21 cellular contexts compared by ENCODE assay signal in the genomic region with DNA sequence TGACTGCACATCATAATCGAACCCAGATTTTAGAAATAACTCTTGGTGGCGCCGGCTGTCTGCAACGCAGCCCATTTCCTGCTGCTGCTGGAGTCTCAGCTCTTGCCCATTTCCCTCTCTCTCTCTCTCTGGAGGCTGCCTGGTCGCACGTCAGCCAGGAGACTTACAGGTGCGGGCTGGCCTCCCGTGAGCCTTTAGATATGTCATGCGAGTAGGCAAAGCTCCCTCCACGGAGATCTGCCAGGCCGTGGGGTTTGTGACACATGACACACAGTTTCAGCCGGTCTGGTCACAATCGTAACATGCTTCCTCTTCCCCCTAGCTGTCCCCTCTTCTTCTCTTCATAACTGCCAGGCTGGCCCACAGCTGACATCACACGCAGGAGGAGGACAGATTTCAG.
DNase-seq lines count a peak whose midpoint lies in the region; ATAC-seq and TF ChIP-seq lines count a peak whose summit lies in the region.
"Had no signal": no experiment of that assay in that cellular context is flagged by ENCODE, and none has a peak within 500 bp of the region (broad histone marks: within the 10 kb centered on the region; RNA-seq: fewer than 3 reads in every experiment).

No MANE protein-coding gene starts in this region.

- no peaks in the 10 kb centered on the region for H3K36me3 ChIP-seq in BLaER1
- H3K36me3 ChIP-seq: right lobe of liver, SJSA1 had no signal

- no peaks in the 10 kb centered on the region for H3K27me3 ChIP-seq in BLaER1
- H3K27me3 ChIP-seq: right lobe of liver, SJSA1 had no signal

- H3K4me1 ChIP-seq in BLaER1 = peaks cover 5% of the 10 kb centered on the region; the same call in 1 of the 2 replicates
- H3K4me1 ChIP-seq: right lobe of liver, SJSA1 had no signal

- H3K36me3 Mint-ChIP-seq in glutamatergic neuron (ENCODE audit: unreplicated experiment) (no peaks in the 10 kb centered on the region), endothelial cell (ENCODE audit: low read depth, unreplicated experiment) (no peaks in the 10 kb centered on the region)
- H3K36me3 Mint-ChIP-seq in activated CD8-positive, alpha-beta T cell treated with anti-CD3 and anti-CD28 coated beads for 36 hours (ENCODE audit: low read depth) = no peaks in the 10 kb centered on the region
- H3K36me3 Mint-ChIP-seq: activated naive CD4-positive, alpha-beta T cell treated with anti-CD3 and anti-CD28 coated beads, Interleukin-2, amount 50 U/mL, for 72 hours; brain; CD4-positive, alpha-beta memory T cell; immature natural killer cell; memory B cell had no signal

- no peaks in the 10 kb centered on the region for H3K9me3 ChIP-seq in BLaER1
- H3K9me3 ChIP-seq: right lobe of liver, SJSA1 had no signal

- intact Hi-C loops in activated CD8-positive, alpha-beta T cell treated with anti-CD3 and anti-CD28 coated beads for 36 hours (cut with micrococcal nuclease) = no loop called here

- H3K9ac ChIP-seq in BLaER1 = no peak overlapping the region

- DNase-seq in NCI-H1092 treated with DMSO at 0.1 percent for 48 hours (lab: John Stamatoyannopoulos, UW) = peak; percentile 73
- DNase-seq in NCI-H526 treated with DMSO at 0.1 percent for 48 hours (lab: John Stamatoyannopoulos, UW) = peak; percentile 5
- DNase-seq in glutamatergic neuron = no peak
- DNase-seq in DMS79 treated with DMSO at 0.1 percent for 48 hours (lab: John Stamatoyannopoulos, UW) = no peak
- no peak for DNase-seq in endothelial cell (ENCODE audit: low spot score)
- no peak for DNase-seq in stimulated activated CD4-positive, alpha-beta T cell treated with anti-CD3 and anti-CD28 coated beads, Interleukin-4, amount 100 ng/mL, for 4 hours
- DNase-seq in activated CD8-positive, alpha-beta T cell treated with anti-CD3 and anti-CD28 coated beads for 36 hours = no peak
- DNase-seq: ACHN; activated CD4-positive, alpha-beta T cell treated with anti-CD3 and anti-CD28 coated beads, Interleukin-2, amount 50 U/mL, for 4 hours; activated T-cell treated with anti-CD3 and anti-CD28 coated beads, Interleukin-2, amount 50 U/mL, for 4 hours; CD4-positive, alpha-beta memory T cell; cortex of kidney; erythroblast; immature natural killer cell; NCI-H1694; right lobe of liver had no signal

- no peaks in the 10 kb centered on the region for H3K27me3 Mint-ChIP-seq in glutamatergic neuron (ENCODE audit: unreplicated experiment)
- H3K27me3 Mint-ChIP-seq in endothelial cell (ENCODE audit: unreplicated experiment) = peaks cover 1% of the 10 kb centered on the region
- peaks cover 2% of the 10 kb centered on the region for H3K27me3 Mint-ChIP-seq in activated CD8-positive, alpha-beta T cell treated with anti-CD3 and anti-CD28 coated beads for 36 hours
- H3K27me3 Mint-ChIP-seq: memory B cell had no signal

- no peak overlapping the region for H3K27ac ChIP-seq in BLaER1
- H3K27ac ChIP-seq: right lobe of liver, SJSA1 had no signal

- H4K20me1 ChIP-seq in BLaER1 = no peaks in the 10 kb centered on the region

- H3K4me2 ChIP-seq in BLaER1 = peak overlapping the region; percentile 2; the same call in 1 of the 2 replicates

- H3K4me3 ChIP-seq in BLaER1 = no peak overlapping the region
- H3K4me3 ChIP-seq: right lobe of liver, SJSA1 had no signal

- CTCF ChIA-PET in activated CD8-positive, alpha-beta T cell treated with anti-CD3 and anti-CD28 coated beads for 36 hours (lab: Charles Lee) = interaction anchor here (0.5 kb wide), 1 partner anchor 108 kb away, joined by 3 read pairs; no protein-coding TSS in a partner anchor

- H3K27ac Mint-ChIP-seq in glutamatergic neuron (ENCODE audit: unreplicated experiment) (peak overlapping the region; percentile 55), endothelial cell (ENCODE audit: unreplicated experiment) (no peak overlapping the region)
- no peak overlapping the region for H3K27ac Mint-ChIP-seq in activated CD8-positive, alpha-beta T cell treated with anti-CD3 and anti-CD28 coated beads for 36 hours
- H3K27ac Mint-ChIP-seq: activated naive CD4-positive, alpha-beta T cell treated with anti-CD3 and anti-CD28 coated beads, Interleukin-2, amount 50 U/mL, for 72 hours; CD4-positive, alpha-beta memory T cell; immature natural killer cell; memory B cell had no signal

- TF ChIP-seq CTCF in glutamatergic neuron (IDR thresholded peaks at IDR 0.05; ENCODE audit: partially characterized antibody, unreplicated experiment) = no peak
- no peak for TF ChIP-seq CTCF in endothelial cell (IDR thresholded peaks at IDR 0.05; ENCODE audit: unreplicated experiment)
- TF ChIP-seq CTCF in activated CD8-positive, alpha-beta T cell treated with anti-CD3 and anti-CD28 coated beads for 36 hours (IDR thresholded peaks at IDR 0.05) = no peak

- ATAC-seq in activated CD8-positive, alpha-beta T cell treated with anti-CD3 and anti-CD28 coated beads for 36 hours = no peak
- ATAC-seq: activated naive CD4-positive, alpha-beta T cell treated with anti-CD3 and anti-CD28 coated beads, Interleukin-2, amount 50 U/mL, for 72 hours; activated T-cell treated with anti-CD3 and anti-CD28 coated beads, Interleukin-2, amount 50 U/mL, for 4 hours; right lobe of liver had no signal

- H3K9me3 Mint-ChIP-seq in glutamatergic neuron (ENCODE audit: unreplicated experiment) = peaks cover 4% of the 10 kb centered on the region
- no peaks in the 10 kb centered on the region for H3K9me3 Mint-ChIP-seq in endothelial cell (ENCODE audit: unreplicated experiment)
- H3K9me3 Mint-ChIP-seq in activated CD8-positive, alpha-beta T cell treated with anti-CD3 and anti-CD28 coated beads for 36 hours = no peaks in the 10 kb centered on the region
- H3K9me3 Mint-ChIP-seq: activated T-cell treated with anti-CD3 and anti-CD28 coated beads, Interleukin-2, amount 50 U/mL, for 4 hours had no signal

- POLR2A ChIA-PET in activated CD8-positive, alpha-beta T cell treated with anti-CD3 and anti-CD28 coated beads for 36 hours (lab: Charles Lee) = no interaction called here

- H3K4me3 Mint-ChIP-seq in glutamatergic neuron (ENCODE audit: unreplicated experiment) (no peak overlapping the region), endothelial cell (ENCODE audit: unreplicated experiment) (no peak overlapping the region)
- no peak overlapping the region for H3K4me3 Mint-ChIP-seq in activated CD8-positive, alpha-beta T cell treated with anti-CD3 and anti-CD28 coated beads for 36 hours
- H3K4me3 Mint-ChIP-seq: activated T-cell treated with anti-CD3 and anti-CD28 coated beads, Interleukin-2, amount 50 U/mL, for 4 hours; immature natural killer cell; memory B cell had no signal

- H3K4me1 Mint-ChIP-seq in glutamatergic neuron (ENCODE audit: low read depth, unreplicated experiment) (peaks cover 14% of the 10 kb centered on the region), endothelial cell (ENCODE audit: unreplicated experiment) (peaks cover 3% of the 10 kb centered on the region)
- no peaks in the 10 kb centered on the region for H3K4me1 Mint-ChIP-seq in activated CD8-positive, alpha-beta T cell treated with anti-CD3 and anti-CD28 coated beads for 36 hours (ENCODE audit: low read depth)
- H3K4me1 Mint-ChIP-seq: CD4-positive, alpha-beta memory T cell; immature natural killer cell; memory B cell had no signal

Comparison
In these comparisons a context has a peak if more than half of its experiments do, and no peak if none do; other contexts are left out.
1. DNase-seq: peak in NCI-H1092 treated with DMSO at 0.1 percent for 48 hours (single experiment) and NCI-H526 treated with DMSO at 0.1 percent for 48 hours (single experiment); none in glutamatergic neuron (single experiment), DMS79 treated with DMSO at 0.1 percent for 48 hours (single experiment), endothelial cell (single experiment), stimulated activated CD4-positive, alpha-beta T cell treated with anti-CD3 and anti-CD28 coated beads, Interleukin-4, amount 100 ng/mL, for 4 hours (0 of 2) and activated CD8-positive, alpha-beta T cell treated with anti-CD3 and anti-CD28 coated beads for 36 hours (single experiment).